ENCODE assay signal across 35 cellular contexts in genomic region chr17:48465884-48466283, GRCh38. TPM values are rescaled to one million over a fixed set of nuclear protein-coding genes. Genes with fewer than 3 reads are reported as not detected.
"Had no signal": no experiment of that assay in that cellular context is flagged by ENCODE, and none has a peak within 500 bp of the region (broad histone marks: within the 10 kb centered on the region; RNA-seq: fewer than 3 reads in every experiment).

No MANE protein-coding gene starts in this region.

- H3K27ac ChIP-seq: adrenal gland, ascending aorta, body of pancreas, brain microvascular endothelial cell, breast epithelium, cardiac muscle cell had no signal

- DNase-seq: activated effector memory CD4-positive, alpha-beta T cell treated with anti-CD3 and anti-CD28 coated beads, Interleukin-2, amount 50 U/mL, for 16 hours; activated effector memory CD4-positive, alpha-beta T cell treated with Interleukin-2 at 50 U/mL for 16 hours; activated gamma-delta T cell; activated gamma-delta T cell treated with Interleukin-2 at 50 U/mL for 16 hours; activated naive CD4-positive, alpha-beta T cell; activated naive CD4-positive, alpha-beta T cell treated with anti-CD3 and anti-CD28 coated beads for 36 hours; activated naive CD4-positive, alpha-beta T cell treated with anti-CD3 and anti-CD28 coated beads, Interleukin-2, amount 10 ng/mL, durations not matched to agents 7 days and 5 days; activated naive CD4-positive, alpha-beta T cell treated with anti-CD3 and anti-CD28 coated beads, Interleukin-2, amount 50 U/mL, for 16 hours; activated naive CD4-positive, alpha-beta T cell treated with Interleukin-2 at 50 U/mL for 16 hours; activated naive CD8-positive, alpha-beta T cell treated with anti-CD3 and anti-CD28 coated beads for 36 hours; activated naive CD8-positive, alpha-beta T cell treated with anti-CD3 and anti-CD28 coated beads, Interleukin-2, amount 10 ng/mL, durations not matched to agents 7 days and 5 days; activated naive CD8-positive, alpha-beta T cell treated with anti-CD3 and anti-CD28 coated beads, Interleukin-2, amount 50 U/mL, for 24 hours; activated T-cell treated with anti-CD3 and anti-CD28 coated beads, Interleukin-2, amount 50 U/mL, for 24 hours; activated T-cell treated with anti-CD3 and anti-CD28 coated beads, Interleukin-2, amount 50 U/mL, for 4 hours; activated T-cell treated with anti-CD3 and anti-CD28 coated beads, Interleukin-2, amount 50 U/mL, for 48 hours; activated T-cell treated with anti-CD3 and anti-CD28 coated beads, Interleukin-2, amount 50 U/mL, for 72 hours; adrenal gland; amniotic stem cell; amygdala; anterior cingulate cortex; aorta; body of pancreas; brain microvascular endothelial cell; caudate nucleus; central memory CD4-positive, alpha-beta T cell; cerebellar nuclear complex had no signal

- H3K9me3 ChIP-seq: adrenal gland, ascending aorta, body of pancreas, breast epithelium had no signal

- H3K4me1 ChIP-seq: adrenal gland, ascending aorta, body of pancreas, breast epithelium had no signal

- FAIRE-seq: astrocyte, bronchial epithelial cell had no signal

- H3K4me3 ChIP-seq: adrenal gland, ascending aorta, body of pancreas, breast epithelium, cardiac muscle cell had no signal

- H3K36me3 ChIP-seq: adrenal gland, ascending aorta, brain microvascular endothelial cell, breast epithelium, cardiac muscle cell had no signal

- ATAC-seq: activated naive CD4-positive, alpha-beta T cell treated with anti-CD3 and anti-CD28 coated beads, Interleukin-2, amount 50 U/mL, for 72 hours; activated naive CD8-positive, alpha-beta T cell treated with anti-CD3 and anti-CD28 coated beads, Interleukin-2, amount 50 U/mL, for 24 hours; activated T-cell treated with anti-CD3 and anti-CD28 coated beads, Interleukin-2, amount 50 U/mL, for 4 hours; activated T-cell treated with anti-CD3 and anti-CD28 coated beads, Interleukin-2, amount 50 U/mL, for 72 hours; activated T-helper 17 cell treated with anti-CD3 and anti-CD28 coated beads, Interleukin-2, amount 50 U/mL, for 72 hours; body of pancreas had no signal

- H3K27me3 ChIP-seq: adrenal gland, ascending aorta, body of pancreas had no signal

RNA-seq across cellular contexts. Expression of gene SKAP1, which starts 35.9 kb away (rescaled TPM):
- total RNA-seq: ascending aorta, astrocyte, bronchial epithelial cell, cardiac septum, chondrocyte had no signal
- polyA plus RNA-seq: cardiac muscle cell had no signal
